In genomic region chr12:89385965-89386537, GRCh38 we compare ENCODE assay signal across 2 cellular contexts.
TF ChIP-seq lines count a peak whose summit lies in the region.

No MANE protein-coding gene starts in this region.

TF ChIP-seq in GM23338, 12 proteins besides CTCF, POLR2A, EP300 and RAD21:
- TF ChIP-seq JUNB (IDR thresholded peaks at IDR 0.05; ENCODE audit: unreplicated experiment) (no peak), STAT1 (IDR thresholded peaks at IDR 0.05; ENCODE audit: unreplicated experiment) (no peak)

TF ChIP-seq in HepG2, 621 proteins besides CTCF, POLR2A, EP300 and RAD21 (continues in another document):
- TF ChIP-seq ZNF614 (CRISPR knock-in tag; IDR thresholded peaks at IDR 0.05; ENCODE audit: borderline replicate concordance) (no peak), ARNT (IDR thresholded peaks at IDR 0.05) (no peak), HOXA5 (CRISPR knock-in tag; IDR thresholded peaks at IDR 0.05) (no peak), PHF5A (CRISPR knock-in tag; IDR thresholded peaks at IDR 0.05; ENCODE audit: low read depth, unreplicated experiment) (no peak), SNRNP70 (IDR thresholded peaks at IDR 0.05; ENCODE audit: low read depth, low read length) (no peak), NR1H2 (CRISPR knock-in tag; IDR thresholded peaks at IDR 0.05; ENCODE audit: borderline replicate concordance, low read depth) (no peak), ELF3 (CRISPR knock-in tag; IDR thresholded peaks at IDR 0.05) (peak; percentile 72), MNT (IDR thresholded peaks at IDR 0.05) (no peak), CC2D1A (CRISPR knock-in tag; IDR thresholded peaks at IDR 0.05) (no peak), ZNF33B (CRISPR knock-in tag; IDR thresholded peaks at IDR 0.05) (no peak), ZNF720 (CRISPR knock-in tag; IDR thresholded peaks at IDR 0.05) (no peak), ZMYM3 (CRISPR knock-in tag; IDR thresholded peaks at IDR 0.05) (no peak), E2F2 (CRISPR knock-in tag; IDR thresholded peaks at IDR 0.05; ENCODE audit: borderline replicate concordance) (no peak), ZNF230 (CRISPR knock-in tag; IDR thresholded peaks at IDR 0.05) (no peak), FUBP1 (CRISPR knock-in tag; IDR thresholded peaks at IDR 0.05; ENCODE audit: borderline replicate concordance) (no peak), ZMYM4 (CRISPR knock-in tag; IDR thresholded peaks at IDR 0.05) (0 out of 2 replicates have a peak, but pooled peaks have one; percentile 49), FOXP4 (CRISPR knock-in tag; IDR thresholded peaks at IDR 0.05) (no peak), MAFK (conservative IDR thresholded peaks at IDR 0.05 in 1 of 2, IDR thresholded peaks at IDR 0.05 in 1 of 2; ENCODE audit: low read length in 2 of 2) (0 out of 4 replicates have a peak, but pooled peaks of 1 of the 2 experiments have one; percentile 15), ZNF781 (CRISPR knock-in tag; IDR thresholded peaks at IDR 0.05; ENCODE audit: borderline replicate concordance, not compliant biosample characterization) (no peak), CBX1 (IDR thresholded peaks at IDR 0.05; ENCODE audit: low read depth) (no peak), TBP (CRISPR knock-in tag; IDR thresholded peaks at IDR 0.05) (no peak), SUZ12 (IDR thresholded peaks at IDR 0.05; ENCODE audit: low read depth, low read length) (no peak), HOMEZ (CRISPR knock-in tag; IDR thresholded peaks at IDR 0.05; ENCODE audit: low read depth) (0 out of 2 replicates have a peak, but pooled peaks have one; percentile 20), BATF2 (CRISPR knock-in tag; IDR thresholded peaks at IDR 0.05) (no peak), E2F5 (CRISPR knock-in tag; conservative IDR thresholded peaks at IDR 0.05) (no peak), RBM39 (IDR thresholded peaks at IDR 0.05; ENCODE audit: low read depth, low read length, poor library complexity, severe bottlenecking) (no peak), ZNF253 (CRISPR knock-in tag; IDR thresholded peaks at IDR 0.05; ENCODE audit: borderline replicate concordance) (no peak), CBX2 (IDR thresholded peaks at IDR 0.05; ENCODE audit: low read depth, low read length) (no peak), CBX2 (CRISPR knock-in tag; IDR thresholded peaks at IDR 0.05; ENCODE audit: low read depth) (no peak), NR2F1 (CRISPR knock-in tag; IDR thresholded peaks at IDR 0.05) (no peak), MIXL1 (CRISPR knock-in tag; IDR thresholded peaks at IDR 0.05) (0 out of 2 replicates have a peak, but pooled peaks have one; percentile 51), ZNF10 (CRISPR knock-in tag; IDR thresholded peaks at IDR 0.05; ENCODE audit: borderline replicate concordance, low read depth) (no peak), MEIS1 (CRISPR knock-in tag; IDR thresholded peaks at IDR 0.05; ENCODE audit: borderline replicate concordance) (no peak), CCDC6 (CRISPR knock-in tag; IDR thresholded peaks at IDR 0.05) (no peak), ZFP91 (CRISPR knock-in tag; IDR thresholded peaks at IDR 0.05; ENCODE audit: borderline replicate concordance) (no peak), HNF4G (IDR thresholded peaks at IDR 0.05; ENCODE audit: borderline replicate concordance, low read depth, low read length) (peak; percentile 75), HNF4G (CRISPR knock-in tag; IDR thresholded peaks at IDR 0.05; ENCODE audit: borderline replicate concordance, low read depth) (no peak), CERS6 (CRISPR knock-in tag; IDR thresholded peaks at IDR 0.05) (no peak), FOXO1 (CRISPR knock-in tag; IDR thresholded peaks at IDR 0.05) (no peak), KAT8 (CRISPR knock-in tag; IDR thresholded peaks at IDR 0.05) (peak; percentile 61; the same call in 1 of the 2 replicates), ZNF790 (CRISPR knock-in tag; IDR thresholded peaks at IDR 0.05; ENCODE audit: borderline replicate concordance) (no peak), ZNF740 (CRISPR knock-in tag; IDR thresholded peaks at IDR 0.05) (no peak), ZNF557 (CRISPR knock-in tag; IDR thresholded peaks at IDR 0.05) (no peak), IKZF5 (CRISPR knock-in tag; IDR thresholded peaks at IDR 0.05) (no peak), ZNF766 (CRISPR knock-in tag; IDR thresholded peaks at IDR 0.05; ENCODE audit: borderline replicate concordance) (no peak), IRF9 (CRISPR knock-in tag; IDR thresholded peaks at IDR 0.05; ENCODE audit: borderline replicate concordance) (no peak), DNMT3B (CRISPR knock-in tag; conservative IDR thresholded peaks at IDR 0.05) (no peak), ZNF383 (CRISPR knock-in tag; IDR thresholded peaks at IDR 0.05; ENCODE audit: borderline replicate concordance) (no peak), RXRB (CRISPR knock-in tag; IDR thresholded peaks at IDR 0.05; ENCODE audit: borderline replicate concordance) (peak; percentile 37; the same call in 1 of the 2 replicates), ETV5 (CRISPR knock-in tag; IDR thresholded peaks at IDR 0.05; ENCODE audit: borderline replicate concordance) (peak; percentile 53; the same call in 1 of the 2 replicates), HOXD1 (CRISPR knock-in tag; IDR thresholded peaks at IDR 0.05) (no peak), ZNF124 (CRISPR knock-in tag; IDR thresholded peaks at IDR 0.05) (no peak), ZNF160 (CRISPR knock-in tag; IDR thresholded peaks at IDR 0.05) (no peak)
